Comparison of ENCODE assay signal across 8 cellular contexts in the genomic region with DNA sequence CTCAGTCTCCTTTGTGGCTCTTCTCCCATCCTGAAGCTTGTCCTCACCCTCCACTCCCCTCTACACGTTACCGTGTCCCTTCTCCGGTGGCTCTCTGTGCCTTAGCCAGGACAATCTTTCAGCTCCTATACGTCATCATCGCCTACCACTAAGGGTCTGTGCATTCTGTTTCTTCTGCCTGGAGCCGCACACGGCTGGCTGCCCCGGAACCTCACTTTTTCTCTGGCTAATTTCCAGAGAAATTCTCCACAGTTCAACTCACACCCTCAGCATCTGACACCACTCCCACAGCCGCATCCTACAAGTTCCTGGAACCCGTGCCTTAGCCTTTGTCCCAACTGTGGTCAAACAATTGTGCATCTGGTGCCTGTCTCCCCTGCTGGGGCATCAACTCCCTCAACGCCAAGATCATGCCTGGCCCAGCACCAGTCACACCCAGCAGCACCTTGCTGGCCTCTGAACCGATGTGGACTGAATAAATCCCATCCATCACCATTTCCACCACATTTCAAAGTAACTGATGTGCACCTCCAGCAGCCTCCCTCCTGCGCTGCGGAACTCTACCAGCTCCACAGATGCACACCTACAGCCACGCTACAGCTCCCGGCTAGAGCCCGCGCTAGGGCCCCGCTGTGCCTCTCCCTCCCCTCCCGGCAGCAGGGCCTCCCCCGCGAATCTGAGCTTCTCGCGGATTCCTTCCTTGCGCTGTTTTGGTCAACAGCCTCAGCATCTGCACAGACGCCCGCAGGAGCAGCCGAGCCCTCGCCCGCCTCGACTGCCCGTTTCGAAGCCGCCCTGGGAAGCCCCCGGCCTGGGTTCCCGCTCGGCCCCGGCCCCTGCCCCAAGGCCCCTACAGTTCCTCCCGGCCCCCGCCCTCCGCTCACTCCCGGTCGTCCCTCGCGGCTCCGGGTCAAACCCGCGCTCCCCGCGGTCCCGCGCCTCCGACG. TPM values are rescaled to one million over a fixed set of nuclear protein-coding genes. Genes with fewer than 3 reads are reported as not detected.
DNase-seq lines count a peak whose midpoint lies in the region; ATAC-seq lines count a peak whose summit lies in the region.

No MANE protein-coding gene starts in this region.

- peak overlapping the region; percentile 21 for H2BK120ac ChIP-seq in trophoblast cell (ENCODE audit: insufficient read depth, low read length, poor library complexity)

- H2BK5ac ChIP-seq in trophoblast cell (ENCODE audit: low read depth, low read length, poor library complexity), result peak overlapping the region; percentile 74

- H3K4me1 ChIP-seq in ACC112 (ENCODE audit: control insufficient read depth, insufficient read depth, low read length, unreplicated experiment), result peaks cover 33% of the 10 kb centered on the region
- peaks cover 21 to 26% of the 10 kb centered on the region in 2 experiments for H3K4me1 ChIP-seq in trophoblast cell (ENCODE audit: control insufficient read depth in 1 of 2, insufficient read depth in 2 of 2, low read length in 2 of 2)

- H2AK5ac ChIP-seq in trophoblast cell (ENCODE audit: low read length), result peak overlapping the region; percentile 9

- no peaks in the 10 kb centered on the region for H3K9me3 ChIP-seq in trophoblast cell (ENCODE audit: insufficient read depth, low read depth, low read length)

- H2AFZ ChIP-seq in ACC112 (ENCODE audit: low read length, unreplicated experiment), result peak overlapping the region; percentile 78
- H2AFZ ChIP-seq in trophoblast cell (ENCODE audit: insufficient read depth, low read length, poor library complexity), result peak overlapping the region; percentile 89

- no peak overlapping the region for H2BK12ac ChIP-seq in trophoblast cell (ENCODE audit: low read length)

- peak overlapping the region; percentile 85 for H4K12ac ChIP-seq in trophoblast cell (ENCODE audit: low read depth, low read length)

- H3K23ac ChIP-seq in trophoblast cell (ENCODE audit: low read length), result no peak overlapping the region

- peak overlapping the region; percentile 73 for H3K18ac ChIP-seq in trophoblast cell (ENCODE audit: low read length)

- H4K91ac ChIP-seq in trophoblast cell (ENCODE audit: low read depth, low read length), result peak overlapping the region; percentile 85

- H4K8ac ChIP-seq in trophoblast cell (ENCODE audit: low read depth, low read length), result peak overlapping the region; percentile 80

- 0 out of 2 replicates have a peak, but pooled peaks cover 3% of the 10 kb centered on the region for H3K36me3 ChIP-seq in ACC112 (ENCODE audit: insufficient read depth, low read length)
- peaks cover 2 to 3% of the 10 kb centered on the region in 2 experiments for H3K36me3 ChIP-seq in trophoblast cell (ENCODE audit: control insufficient read depth in 1 of 2, insufficient read depth in 2 of 2, low read length in 2 of 2)

- H3K27ac ChIP-seq in ACC112 (ENCODE audit: low read depth, low read length) (peak overlapping the region; percentile 3; the same call in 1 of the 2 replicates), trophoblast cell (ENCODE audit: low read depth, low read length) (peak overlapping the region; percentile 45)

- H3K4me3 ChIP-seq in ACC112 (ENCODE audit: low read depth, low read length) (peak overlapping the region; percentile 89), trophoblast cell (ENCODE audit: low read depth, low read length) (peak overlapping the region; percentile 97)

- peak overlapping the region; percentile 81 for H3K4ac ChIP-seq in trophoblast cell (ENCODE audit: low read depth, low read length)

- H3K14ac ChIP-seq in trophoblast cell (ENCODE audit: low read length), result peak overlapping the region; percentile 83

- H3K27me3 ChIP-seq in ACC112 (ENCODE audit: insufficient read depth, low read length) (no peaks in the 10 kb centered on the region), trophoblast cell (ENCODE audit: insufficient read depth, low read length) (no peaks in the 10 kb centered on the region)

- peak; percentile 5 for ATAC-seq in GM18873 (IDR thresholded peaks at IDR 0.05; ENCODE audit: low FRiP score, unreplicated experiment)
- ATAC-seq in HG03103 (IDR thresholded peaks at IDR 0.05; ENCODE audit: low read depth, unreplicated experiment), result peak; percentile 14

- DNase-seq in NOMO-1 treated with DMSO at 0.1 percent for 48 hours (lab: John Stamatoyannopoulos, UW; ENCODE audit: unreplicated experiment) (peak; percentile 7), glomerular visceral epithelial cell (ENCODE audit: extremely low spot score) (peak; percentile 78), trophoblast cell (peak; percentile 24 to 57), islet precursor cell (no peak)
- peak; percentile 12 for DNase-seq in activated T-helper 9 cell treated with anti-CD3 and anti-CD28 coated beads, Interleukin-2, amount 50 U/mL, for 16 hours (ENCODE audit: low read depth)

- H3K9ac ChIP-seq in trophoblast cell (ENCODE audit: low read length), result peak overlapping the region; percentile 93

- peaks cover 20% of the 10 kb centered on the region for H3K79me1 ChIP-seq in trophoblast cell (ENCODE audit: low read length)

- H3K4me2 ChIP-seq in trophoblast cell (ENCODE audit: low read length), result peak overlapping the region; percentile 66

- H3K79me2 ChIP-seq in ACC112 (ENCODE audit: control insufficient read depth, insufficient read depth, low read length, unreplicated experiment), result peaks cover 83% of the 10 kb centered on the region
- H3K79me2 ChIP-seq in trophoblast cell (ENCODE audit: control insufficient read depth, insufficient read depth, low read length, poor library complexity), result peaks cover 32% of the 10 kb centered on the region

- WGBS in trophoblast cell (ENCODE audit: extremely low coverage, insufficient coverage, insufficient read length), result no CpG with 5 or more reads among the region's 54 CpGs

RNA-seq across cellular contexts. Expression of gene DCUN1D2, which starts 0.7 kb away (rescaled TPM):
- 15.9 and 16.7 TPM in 2 replicates for polyA plus RNA-seq in trophoblast cell (2013)

RNA-seq across cellular contexts. Expression of gene ADPRHL1, which starts 36.5 kb away (rescaled TPM):
- polyA plus RNA-seq in trophoblast cell (2013), result 1.4 TPM in 2 replicates
